In genomic region chr4:147727476-147728028, GRCh38 we compare ENCODE assay signal across 20 cellular contexts.
"Had no signal": no experiment of that assay in that cellular context is flagged by ENCODE, and none has a peak within 500 bp of the region (broad histone marks: within the 10 kb centered on the region; RNA-seq: fewer than 3 reads in every experiment).

No MANE protein-coding gene starts in this region.

- H3K9me3 ChIP-seq: body of pancreas, gastroesophageal sphincter, neutrophil, ovary, prostate gland, right atrium auricular region, tibial artery had no signal

- H3K27me3 ChIP-seq: body of pancreas, gastroesophageal sphincter, ovary, right atrium auricular region, tibial artery had no signal

- H3K4me3 ChIP-seq: body of pancreas, gastroesophageal sphincter, ovary, prostate gland, right atrium auricular region, tibial artery had no signal

- H3K36me3 ChIP-seq: gastroesophageal sphincter, neutrophil, ovary, prostate gland, right atrium auricular region, tibial artery had no signal

- ATAC-seq: body of pancreas; gastroesophageal sphincter; left colon; stimulated activated naive CD8-positive, alpha-beta T cell treated with anti-CD3 and anti-CD28 coated beads, Interleukin-15, amount 100 ng/mL, for 72 hours had no signal

- H3K27ac ChIP-seq: body of pancreas, gastroesophageal sphincter, neutrophil, ovary, prostate gland, right atrium auricular region, tibial artery, WERI-Rb-1 had no signal

- DNase-seq: activated CD4-positive, alpha-beta T cell treated with anti-CD3 and anti-CD28 coated beads, Interleukin-2, amount 50 U/mL, for 1 hour; activated CD4-positive, CD25-positive, alpha-beta regulatory T cell treated with anti-CD3 and anti-CD28 coated beads, Interleukin-2, amount 50 U/mL, for 72 hours; activated gamma-delta T cell treated with Interleukin-2 at 50 U/mL for 16 hours; activated T-cell treated with anti-CD3 and anti-CD28 coated beads, Interleukin-2, amount 50 U/mL, for 1 hour; anterior cingulate cortex; body of pancreas; caudate nucleus; effector CD8-positive, alpha-beta T cell; head of caudate nucleus; left colon; mesenchymal stem cell; ovary; stimulated activated CD4-positive, alpha-beta T cell treated with anti-CD3 and anti-CD28 coated beads, Interleukin-12 subunit alpha, Interleukin-12 subunit beta, amount 100 ng/mL, for 4 hours; stimulated activated naive CD8-positive, alpha-beta T cell treated with anti-CD3 and anti-CD28 coated beads, Interleukin-15, amount 100 ng/mL, for 72 hours; tibial artery; WERI-Rb-1 had no signal

- H3K4me1 ChIP-seq: body of pancreas had no signal
